In genomic region chr17:49389514-49390356, GRCh38 we compare ENCODE assay signal across 1 cellular context.
TF ChIP-seq lines count a peak whose summit lies in the region.

No MANE protein-coding gene starts in this region.

TF ChIP-seq in HepG2, 621 proteins besides CTCF, POLR2A, EP300 and RAD21:
- TF ChIP-seq ZNF460 (CRISPR knock-in tag; IDR thresholded peaks at IDR 0.05; ENCODE audit: borderline replicate concordance), result 0 out of 2 replicates have a peak, but pooled peaks have one; percentile 25
- TF ChIP-seq ZMYM2 (CRISPR knock-in tag; IDR thresholded peaks at IDR 0.05), result 0 out of 2 replicates have a peak, but pooled peaks have one; percentile 20
- TF ChIP-seq ZNF383 (CRISPR knock-in tag; IDR thresholded peaks at IDR 0.05; ENCODE audit: borderline replicate concordance), result 0 out of 2 replicates have a peak, but pooled peaks have one; percentile 6
- TF ChIP-seq ADNP (CRISPR knock-in tag; IDR thresholded peaks at IDR 0.05), result 0 out of 2 replicates have a peak, but pooled peaks have one; percentile 19
- TF ChIP-seq HMGXB4 (CRISPR knock-in tag; IDR thresholded peaks at IDR 0.05; ENCODE audit: borderline replicate concordance in 1 of 2, low read depth in 1 of 2), result peak in 1 of 2 experiments; percentile 4; a peak in 1 of 4 replicates
TF ChIP-seq in HepG2: peak in this region for 5; not testable (repeated sequence) for 616.
